In the genomic region with DNA sequence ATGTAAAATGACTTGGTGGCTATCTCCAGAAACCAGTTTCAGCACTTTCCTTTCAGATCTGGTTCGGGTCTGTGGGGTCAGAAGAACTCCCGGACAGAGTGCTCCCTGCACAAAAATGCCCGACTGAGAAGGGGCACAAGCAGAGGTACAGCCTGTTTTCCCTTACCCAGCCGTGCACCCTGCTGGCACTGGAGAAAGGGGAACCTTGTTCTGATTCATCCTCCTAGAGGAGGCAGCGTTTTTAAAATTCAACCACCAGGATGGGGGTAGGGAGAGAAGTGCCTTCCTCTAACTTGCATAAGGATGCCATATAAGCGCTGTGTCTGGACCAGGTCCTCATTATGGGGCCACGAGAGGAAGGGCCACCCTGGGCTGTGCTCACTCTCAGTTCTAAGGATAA, we compare ENCODE assay signal across 28 cellular contexts.
"Had no signal": no experiment of that assay in that cellular context is flagged by ENCODE, and none has a peak within 500 bp of the region (broad histone marks: within the 10 kb centered on the region; RNA-seq: fewer than 3 reads in every experiment).

No MANE protein-coding gene starts in this region.

- ATAC-seq: activated naive CD4-positive, alpha-beta T cell treated with anti-CD3 and anti-CD28 coated beads, Interleukin-2, amount 50 U/mL, for 72 hours; activated T-cell treated with anti-CD3 and anti-CD28 coated beads, Interleukin-2, amount 50 U/mL, for 72 hours; esophagus mucosa; foreskin keratinocyte; gastrocnemius medialis; heart right ventricle; WTC11 had no signal

- DNase-seq: activated CD4-positive, alpha-beta memory T cell treated with anti-CD3 and anti-CD28 coated beads, Interleukin-2, amount 10 ng/mL, durations not matched to agents 7 days and 5 days; activated CD4-positive, alpha-beta T cell treated with anti-CD3 and anti-CD28 coated beads for 1 hour; activated CD4-positive, alpha-beta T cell treated with anti-CD3 and anti-CD28 coated beads for 4 hours; activated CD4-positive, alpha-beta T cell treated with anti-CD3 and anti-CD28 coated beads, Interleukin-2, amount 10 ng/mL, durations not matched to agents 7 days and 5 days; activated CD4-positive, alpha-beta T cell treated with anti-CD3 and anti-CD28 coated beads, Interleukin-2, amount 50 U/mL, for 4 hours; activated CD8-positive, alpha-beta memory T cell treated with anti-CD3 and anti-CD28 coated beads, Interleukin-2, amount 50 U/mL, for 48 hours; activated gamma-delta T cell; activated naive CD4-positive, alpha-beta T cell; activated naive CD4-positive, alpha-beta T cell treated with anti-CD3 and anti-CD28 coated beads, Interleukin-2, amount 10 ng/mL, durations not matched to agents 7 days and 5 days; activated naive CD8-positive, alpha-beta T cell treated with anti-CD3 and anti-CD28 coated beads, Interleukin-2, amount 10 ng/mL, durations not matched to agents 7 days and 5 days; activated T-cell treated with anti-CD3 and anti-CD28 coated beads for 4 hours; activated T-cell treated with anti-CD3 and anti-CD28 coated beads, Interleukin-2, amount 50 U/mL, for 24 hours; activated T-cell treated with anti-CD3 and anti-CD28 coated beads, Interleukin-2, amount 50 U/mL, for 72 hours; central memory CD4-positive, alpha-beta T cell; cerebellar nuclear complex; colonic mucosa; effector CD8-positive, alpha-beta T cell; foreskin keratinocyte; gastrocnemius medialis; glutamatergic neuron; heart right ventricle had no signal

- H3K4me3 ChIP-seq: ascending aorta, breast epithelium, cardiac muscle cell, colonic mucosa, gastrocnemius medialis, heart right ventricle, hepatocyte had no signal
